In the genomic region with DNA sequence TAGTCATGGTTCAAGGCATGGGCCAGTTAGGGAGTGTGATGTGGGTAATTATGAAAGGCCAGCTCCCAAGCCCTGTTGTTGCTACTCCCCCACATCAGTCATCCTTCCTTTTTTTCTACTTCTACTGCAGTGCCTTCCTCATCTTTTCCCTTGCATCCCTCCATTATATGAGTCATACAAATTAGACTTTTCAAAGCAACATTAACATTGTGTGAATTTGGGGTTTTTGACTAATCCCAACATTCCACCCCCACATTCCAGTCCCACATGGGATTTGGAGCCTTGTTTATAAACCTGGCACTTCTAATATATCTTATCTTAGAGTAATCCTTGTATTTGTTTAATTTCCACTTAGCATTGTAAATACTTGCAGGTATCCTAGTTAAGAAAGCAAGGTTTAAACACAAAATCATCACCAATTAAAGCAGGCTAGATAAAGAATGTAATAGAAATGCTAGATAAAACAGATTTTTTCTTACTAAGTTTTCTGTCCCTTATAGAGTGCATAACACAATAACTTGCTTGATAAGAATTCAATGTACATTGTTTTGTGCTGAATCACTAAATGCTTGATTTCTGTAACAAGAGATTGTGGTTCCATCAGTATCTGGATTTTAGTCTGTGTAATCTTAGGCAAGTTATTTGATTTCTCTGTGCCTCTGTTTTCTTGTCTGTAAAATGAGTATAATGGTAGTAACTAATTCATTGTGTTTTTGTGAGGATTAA, we compare ENCODE assay signal across 2 cellular contexts.
TF ChIP-seq lines count a peak whose summit lies in the region.

No MANE protein-coding gene starts in this region.

TF ChIP-seq in IMR-90, 13 proteins besides CTCF, POLR2A, EP300 and RAD21:
- no peak for TF ChIP-seq MAZ (IDR thresholded peaks at IDR 0.05; ENCODE audit: borderline replicate concordance, low read depth, low read length)
- no peak for TF ChIP-seq MAFK (IDR thresholded peaks at IDR 0.05; ENCODE audit: low read depth, low read length)
- no peak; the same call in 1 of the 2 replicates for TF ChIP-seq CEBPB (IDR thresholded peaks at IDR 0.05; ENCODE audit: low read depth, low read length)
- no peak for TF ChIP-seq CHD1 (IDR thresholded peaks at IDR 0.05; ENCODE audit: low read depth, low read length)
- TF ChIP-seq USF2 (IDR thresholded peaks at IDR 0.05; ENCODE audit: low read depth, low read length), result no peak
- TF ChIP-seq RFX5 (IDR thresholded peaks at IDR 0.05; ENCODE audit: low read depth, low read length), result no peak
- no peak for TF ChIP-seq MXI1 (IDR thresholded peaks at IDR 0.05; ENCODE audit: borderline replicate concordance, low read depth, low read length)
- TF ChIP-seq, protein P1, sequence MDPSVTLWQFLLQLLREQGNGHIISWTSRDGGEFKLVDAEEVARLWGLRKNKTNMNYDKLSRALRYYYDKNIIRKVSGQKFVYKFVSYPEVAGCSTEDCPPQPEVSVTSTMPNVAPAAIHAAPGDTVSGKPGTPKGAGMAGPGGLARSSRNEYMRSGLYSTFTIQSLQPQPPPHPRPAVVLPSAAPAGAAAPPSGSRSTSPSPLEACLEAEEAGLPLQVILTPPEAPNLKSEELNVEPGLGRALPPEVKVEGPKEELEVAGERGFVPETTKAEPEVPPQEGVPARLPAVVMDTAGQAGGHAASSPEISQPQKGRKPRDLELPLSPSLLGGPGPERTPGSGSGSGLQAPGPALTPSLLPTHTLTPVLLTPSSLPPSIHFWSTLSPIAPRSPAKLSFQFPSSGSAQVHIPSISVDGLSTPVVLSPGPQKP (IDR thresholded peaks at IDR 0.05; ENCODE audit: borderline replicate concordance, low read depth, low read length), result no peak
- TF ChIP-seq RCOR1 (IDR thresholded peaks at IDR 0.05; ENCODE audit: insufficient replicate concordance, low read length), result peak; percentile 60
- TF ChIP-seq FOS (IDR thresholded peaks at IDR 0.05; ENCODE audit: low read depth, low read length), result peak; percentile 68
- peak; percentile 23; the same call in 1 of the 2 replicates for TF ChIP-seq BHLHE40 (IDR thresholded peaks at IDR 0.05; ENCODE audit: low read depth, low read length)

TF ChIP-seq in SK-N-SH, 30 proteins besides CTCF, POLR2A, EP300 and RAD21:
- TF ChIP-seq NFIC (IDR thresholded peaks at IDR 0.05; ENCODE audit: borderline replicate concordance) (no peak), RFX5 (IDR thresholded peaks at IDR 0.05; ENCODE audit: low read length) (no peak), POLR2AphosphoS5 (IDR thresholded peaks at IDR 0.05; ENCODE audit: low read depth, low read length) (no peak), FOSL2 (IDR thresholded peaks at IDR 0.05; ENCODE audit: borderline replicate concordance, low read depth) (no peak), YY1 (IDR thresholded peaks at IDR 0.05; ENCODE audit: low read depth) (no peak), RCOR1 (IDR thresholded peaks at IDR 0.05; ENCODE audit: low read length) (no peak), FOXM1 (IDR thresholded peaks at IDR 0.05; ENCODE audit: low read depth) (no peak), TAF1 (IDR thresholded peaks at IDR 0.05; ENCODE audit: borderline replicate concordance, low read depth, low read length) (no peak), SIN3A (IDR thresholded peaks at IDR 0.05; ENCODE audit: borderline replicate concordance, low read depth, low read length) (no peak), EZH2phosphoT487 (IDR thresholded peaks at IDR 0.05; ENCODE audit: borderline replicate concordance, low read depth) (no peak), GABPA (IDR thresholded peaks at IDR 0.05; ENCODE audit: low read depth) (no peak), NRF1 (IDR thresholded peaks at IDR 0.05; ENCODE audit: low read depth, low read length) (no peak), GATA2 (CRISPR knock-in tag; IDR thresholded peaks at IDR 0.05) (no peak), USF2 (IDR thresholded peaks at IDR 0.05; ENCODE audit: borderline replicate concordance, low read depth, low read length) (no peak), MEF2A (IDR thresholded peaks at IDR 0.05; ENCODE audit: borderline replicate concordance, low read depth) (no peak), JUND (IDR thresholded peaks at IDR 0.05) (no peak), CHD2 (IDR thresholded peaks at IDR 0.05; ENCODE audit: low read length, partially characterized antibody) (no peak), IRF3 (IDR thresholded peaks at IDR 0.05; ENCODE audit: low read depth, low read length) (no peak)
- TF ChIP-seq, protein P2, sequence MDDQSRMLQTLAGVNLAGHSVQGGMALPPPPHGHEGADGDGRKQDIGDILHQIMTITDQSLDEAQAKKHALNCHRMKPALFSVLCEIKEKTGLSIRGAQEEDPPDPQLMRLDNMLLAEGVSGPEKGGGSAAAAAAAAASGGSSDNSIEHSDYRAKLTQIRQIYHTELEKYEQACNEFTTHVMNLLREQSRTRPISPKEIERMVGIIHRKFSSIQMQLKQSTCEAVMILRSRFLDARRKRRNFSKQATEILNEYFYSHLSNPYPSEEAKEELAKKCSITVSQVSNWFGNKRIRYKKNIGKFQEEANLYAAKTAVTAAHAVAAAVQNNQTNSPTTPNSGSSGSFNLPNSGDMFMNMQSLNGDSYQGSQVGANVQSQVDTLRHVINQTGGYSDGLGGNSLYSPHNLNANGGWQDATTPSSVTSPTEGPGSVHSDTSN (IDR thresholded peaks at IDR 0.05), result no peak
- TF ChIP-seq, protein P3, sequence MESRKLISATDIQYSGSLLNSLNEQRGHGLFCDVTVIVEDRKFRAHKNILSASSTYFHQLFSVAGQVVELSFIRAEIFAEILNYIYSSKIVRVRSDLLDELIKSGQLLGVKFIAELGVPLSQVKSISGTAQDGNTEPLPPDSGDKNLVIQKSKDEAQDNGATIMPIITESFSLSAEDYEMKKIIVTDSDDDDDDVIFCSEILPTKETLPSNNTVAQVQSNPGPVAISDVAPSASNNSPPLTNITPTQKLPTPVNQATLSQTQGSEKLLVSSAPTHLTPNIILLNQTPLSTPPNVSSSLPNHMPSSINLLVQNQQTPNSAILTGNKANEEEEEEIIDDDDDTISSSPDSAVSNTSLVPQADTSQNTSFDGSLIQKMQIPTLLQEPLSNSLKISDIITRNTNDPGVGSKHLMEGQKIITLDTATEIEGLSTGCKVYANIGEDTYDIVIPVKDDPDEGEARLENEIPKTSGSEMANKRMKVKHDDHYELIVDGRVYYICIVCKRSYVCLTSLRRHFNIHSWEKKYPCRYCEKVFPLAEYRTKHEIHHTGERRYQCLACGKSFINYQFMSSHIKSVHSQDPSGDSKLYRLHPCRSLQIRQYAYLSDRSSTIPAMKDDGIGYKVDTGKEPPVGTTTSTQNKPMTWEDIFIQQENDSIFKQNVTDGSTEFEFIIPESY (IDR thresholded peaks at IDR 0.05; ENCODE audit: borderline replicate concordance, low read depth), result no peak
